In the genomic region with DNA sequence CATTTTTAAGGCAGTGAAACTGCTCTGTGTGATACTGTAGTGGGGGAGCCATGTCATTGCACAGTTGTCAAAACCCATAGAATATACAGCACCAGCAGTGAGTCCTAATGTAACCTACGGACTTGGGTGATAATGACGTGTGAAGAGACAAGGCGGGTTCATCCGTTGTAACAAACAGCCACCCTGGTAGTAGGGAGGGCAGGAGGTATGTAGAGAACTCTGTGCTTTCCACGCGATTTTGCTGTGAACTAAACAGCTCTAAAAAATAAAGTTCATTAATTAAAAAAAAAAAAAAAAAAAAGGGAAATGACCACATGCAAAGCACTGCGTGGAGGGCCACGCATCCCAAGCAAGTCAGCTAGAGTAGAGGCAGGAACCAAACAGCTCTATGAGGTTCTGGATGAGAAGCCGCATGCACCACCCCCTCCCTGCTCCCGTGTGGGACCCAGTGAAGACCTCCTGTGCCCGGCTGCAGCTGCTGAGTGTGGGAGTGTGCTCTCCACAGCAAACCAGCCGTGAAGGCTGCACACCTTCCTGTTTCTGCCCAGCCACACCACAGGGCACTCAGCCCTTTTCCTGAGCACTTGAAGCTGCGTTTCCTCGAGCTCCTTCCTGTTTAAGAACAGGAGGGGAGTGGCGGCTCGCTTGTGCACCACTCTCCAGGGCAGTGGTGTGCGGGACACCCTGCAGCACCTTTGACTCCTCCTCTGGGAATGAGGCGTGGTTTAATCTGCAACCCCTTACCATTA, we compare ENCODE assay signal across 8 cellular contexts.
DNase-seq lines count a peak whose midpoint lies in the region; ATAC-seq and TF ChIP-seq lines count a peak whose summit lies in the region.

No MANE protein-coding gene starts in this region.

- H3K4me1 Mint-ChIP-seq in T-helper 2 cell treated with Interferon-gamma antibody and Interleukin-4, amounts not matched to agents 5 μg/mL and 100 μg/mL, for 36 hours (ENCODE audit: low read depth), result peaks cover 64% of the 10 kb centered on the region

- H3K9me3 ChIP-seq in right atrium auricular region, result no peaks in the 10 kb centered on the region
- H3K9me3 ChIP-seq in heart left ventricle, result no peaks in the 10 kb centered on the region
- no peaks in the 10 kb centered on the region for H3K9me3 ChIP-seq in subcutaneous abdominal adipose tissue (ENCODE audit: control insufficient read depth in 5 of 5, low read length in 5 of 5)

- no peak for TF ChIP-seq POLR2A in heart left ventricle (IDR thresholded peaks at IDR 0.05)

- no peaks in the 10 kb centered on the region for H3K9me3 Mint-ChIP-seq in T-helper 2 cell treated with Interferon-gamma antibody and Interleukin-4, amounts not matched to agents 5 μg/mL and 100 μg/mL, for 36 hours

- H3K27me3 Mint-ChIP-seq in T-helper 2 cell treated with Interferon-gamma antibody and Interleukin-4, amounts not matched to agents 5 μg/mL and 100 μg/mL, for 36 hours (ENCODE audit: low read depth), result no peaks in the 10 kb centered on the region

- H3K36me3 ChIP-seq in right atrium auricular region (no peaks in the 10 kb centered on the region), heart left ventricle (no peaks in the 10 kb centered on the region), subcutaneous abdominal adipose tissue (ENCODE audit: control insufficient read depth in 5 of 5, insufficient read depth in 5 of 5, low read length in 5 of 5) (no peaks in the 10 kb centered on the region)

- H3K9ac ChIP-seq in subcutaneous abdominal adipose tissue (ENCODE audit: low read length in 5 of 5), result no peak overlapping the region

- no peak for TF ChIP-seq CTCF in right atrium auricular region (IDR thresholded peaks at IDR 0.05)
- TF ChIP-seq CTCF in heart left ventricle (IDR thresholded peaks at IDR 0.05), result no peak

- ATAC-seq in Right ventricle myocardium superior (ENCODE audit: poor library complexity) (peak; percentile 56), HG03432 (IDR thresholded peaks at IDR 0.05; ENCODE audit: unreplicated experiment) (peak; percentile 69), heart left ventricle (peak; percentile 52 to 59 (median 54)), GM18867 (IDR thresholded peaks at IDR 0.05; ENCODE audit: unreplicated experiment) (no peak)

- DNase-seq in Right ventricle myocardium superior (peak; percentile 67), right atrium auricular region (ENCODE audit: low spot score) (no peak), heart left ventricle (peak in 3 of 5 donors; percentile 41 to 56 (median 51)), amniotic stem cell (lab: John Stamatoyannopoulos, UW) (no peak)
- no peak for DNase-seq in T-helper 2 cell treated with Interferon-gamma antibody and Interleukin-4, amounts not matched to agents 5 μg/mL and 100 μg/mL, for 36 hours (ENCODE audit: low spot score)

- peaks cover 0 to 50% of the 10 kb centered on the region in 2 donors for H3K4me1 ChIP-seq in right atrium auricular region
- H3K4me1 ChIP-seq in heart left ventricle, result peaks cover 3 to 74% (median 40%) of the 10 kb centered on the region in 12 donors
- peaks cover 9 to 55% (median 32%) of the 10 kb centered on the region in 5 donors for H3K4me1 ChIP-seq in subcutaneous abdominal adipose tissue (ENCODE audit: control insufficient read depth in 5 of 5, insufficient read depth in 5 of 5, low read length in 5 of 5)

- H3K27ac ChIP-seq in right atrium auricular region, result no peak overlapping the region
- peak overlapping the region in 5 of 12 donors; percentile 0 to 60 (median 14) for H3K27ac ChIP-seq in heart left ventricle
- no peak overlapping the region for H3K27ac ChIP-seq in subcutaneous abdominal adipose tissue (ENCODE audit: low read depth, low read length)

- H3K4me3 Mint-ChIP-seq in T-helper 2 cell treated with Interferon-gamma antibody and Interleukin-4, amounts not matched to agents 5 μg/mL and 100 μg/mL, for 36 hours, result peak overlapping the region; percentile 48

- peak overlapping the region; percentile 53 for H3K27ac Mint-ChIP-seq in T-helper 2 cell treated with Interferon-gamma antibody and Interleukin-4, amounts not matched to agents 5 μg/mL and 100 μg/mL, for 36 hours

- intact Hi-C loops in Right ventricle myocardium superior (cut with DNase I), result no loop called here
- intact Hi-C loops in heart left ventricle (cut with DNase I), result loop anchor here in 3 of 10 donors (5.0 to 10.0 kb wide), 3 partner anchors 35 to 50 kb away; no protein-coding TSS in a partner anchor

- WGBS in heart left ventricle, 4 donors, result 34 to 52% (median 41%) methylated on average over 18 of the region's 18 CpGs

- H3K4me3 ChIP-seq in right atrium auricular region (no peak overlapping the region), heart left ventricle (peak overlapping the region in 2 of 12 donors; percentile 5 to 31), subcutaneous abdominal adipose tissue (ENCODE audit: low read depth in 1 of 5, low read length in 5 of 5) (peak overlapping the region in 4 of 5 donors; percentile 4 to 41 (median 30))

- H3K36me3 Mint-ChIP-seq in T-helper 2 cell treated with Interferon-gamma antibody and Interleukin-4, amounts not matched to agents 5 μg/mL and 100 μg/mL, for 36 hours (ENCODE audit: low read depth), result peaks cover 2% of the 10 kb centered on the region

- no peaks in the 10 kb centered on the region for H3K27me3 ChIP-seq in right atrium auricular region
- H3K27me3 ChIP-seq in heart left ventricle, result no peaks in the 10 kb centered on the region
- peaks cover 0 to 17% (median 6%) of the 10 kb centered on the region in 5 donors for H3K27me3 ChIP-seq in subcutaneous abdominal adipose tissue (ENCODE audit: control insufficient read depth in 5 of 5, insufficient read depth in 4 of 5, low read length in 5 of 5)

Comparison
In these comparisons a context has a peak if more than half of its experiments do, and no peak if none do; other contexts are left out.
1. DNase-seq: peak in Right ventricle myocardium superior (single experiment) and heart left ventricle (3 of 5); none in right atrium auricular region (single experiment), T-helper 2 cell treated with Interferon-gamma antibody and Interleukin-4, amounts not matched to agents 5 μg/mL and 100 μg/mL, for 36 hours (single experiment) and amniotic stem cell (single experiment).
2. H3K4me3 ChIP-seq: peak in subcutaneous abdominal adipose tissue (4 of 5); none in right atrium auricular region (0 of 2).